1 cellular context compared by ENCODE assay signal in the genomic region with DNA sequence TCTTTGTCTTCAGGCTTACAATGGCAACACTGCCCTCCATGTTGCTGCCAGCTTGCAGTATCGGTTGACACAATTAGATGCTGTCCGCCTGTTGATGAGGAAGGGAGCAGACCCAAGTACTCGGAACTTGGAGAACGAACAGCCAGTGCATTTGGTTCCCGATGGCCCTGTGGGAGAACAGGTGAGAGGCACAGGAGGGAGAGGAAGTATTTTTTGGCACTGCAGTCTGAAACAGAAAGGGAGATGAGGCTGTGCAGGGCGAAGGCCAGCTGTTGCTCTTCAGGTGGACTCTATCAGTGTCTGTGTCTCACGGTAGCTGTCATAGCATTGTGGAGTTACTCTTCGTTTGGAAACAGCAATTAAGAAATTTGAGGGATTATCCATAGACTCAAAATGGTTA.
TF ChIP-seq lines count a peak whose summit lies in the region.

No MANE protein-coding gene starts in this region.

TF ChIP-seq in HepG2, 621 proteins besides CTCF, POLR2A, EP300 and RAD21:
- TF ChIP-seq, protein P1, sequence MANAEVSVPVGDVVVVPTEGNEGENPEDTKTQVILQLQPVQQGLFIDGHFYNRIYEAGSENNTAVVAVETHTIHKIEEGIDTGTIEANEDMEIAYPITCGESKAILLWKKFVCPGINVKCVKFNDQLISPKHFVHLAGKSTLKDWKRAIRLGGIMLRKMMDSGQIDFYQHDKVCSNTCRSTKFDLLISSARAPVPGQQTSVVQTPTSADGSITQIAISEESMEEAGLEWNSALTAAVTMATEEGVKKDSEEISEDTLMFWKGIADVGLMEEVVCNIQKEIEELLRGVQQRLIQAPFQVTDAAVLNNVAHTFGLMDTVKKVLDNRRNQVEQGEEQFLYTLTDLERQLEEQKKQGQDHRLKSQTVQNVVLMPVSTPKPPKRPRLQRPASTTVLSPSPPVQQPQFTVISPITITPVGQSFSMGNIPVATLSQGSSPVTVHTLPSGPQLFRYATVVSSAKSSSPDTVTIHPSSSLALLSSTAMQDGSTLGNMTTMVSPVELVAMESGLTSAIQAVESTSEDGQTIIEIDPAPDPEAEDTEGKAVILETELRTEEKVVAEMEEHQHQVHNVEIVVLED (CRISPR knock-in tag; IDR thresholded peaks at IDR 0.05; ENCODE audit: borderline replicate concordance) = no peak
- TF ChIP-seq RBM22 (optimal IDR thresholded peaks at IDR 0.05; ENCODE audit: low read length) (peak; percentile 59), SALL1 (CRISPR knock-in tag; IDR thresholded peaks at IDR 0.05) (0 out of 2 replicates have a peak, but pooled peaks have one; percentile 13), ZNF768 (CRISPR knock-in tag; IDR thresholded peaks at IDR 0.05) (peak; percentile 37; the same call in 1 of the 2 replicates)
TF ChIP-seq in HepG2: peak in this region for 3.
